In the genomic region with DNA sequence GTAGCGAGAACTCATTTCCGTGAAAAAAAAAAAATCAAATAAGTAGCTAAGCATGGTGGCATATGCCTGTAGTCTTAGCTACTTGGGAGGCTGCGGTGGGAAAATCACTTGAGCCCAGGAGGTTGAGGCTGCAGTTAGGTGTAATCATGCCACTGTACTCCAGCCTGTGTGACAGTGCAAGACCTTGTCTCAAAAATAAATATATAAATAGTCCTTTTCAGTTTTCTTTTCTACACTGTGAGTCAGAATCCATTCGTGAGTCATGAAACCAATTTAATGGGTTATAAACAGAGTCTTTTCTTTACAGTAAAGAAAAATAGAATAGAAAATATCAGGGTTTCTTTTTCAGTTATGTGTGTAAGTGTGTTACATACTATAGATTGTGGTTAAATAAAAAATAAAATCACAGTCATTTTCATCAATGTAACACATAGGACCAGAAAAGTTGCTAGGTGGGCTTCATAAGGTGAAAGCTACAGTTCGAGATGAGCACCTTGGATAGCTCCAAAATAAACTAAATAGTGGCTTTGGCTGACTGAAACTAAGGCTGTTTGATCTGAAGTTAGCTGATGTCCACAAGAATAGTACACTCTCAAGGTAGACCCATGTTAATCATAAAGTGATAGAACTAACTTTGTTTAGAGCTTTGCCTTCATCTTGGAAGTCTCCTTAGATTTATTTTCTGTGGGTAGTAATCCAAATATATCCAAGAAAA, we compare ENCODE assay signal across 17 cellular contexts.
DNase-seq lines count a peak whose midpoint lies in the region; ATAC-seq, FAIRE-seq and TF ChIP-seq lines count a peak whose summit lies in the region.
"Had no signal": no experiment of that assay in that cellular context is flagged by ENCODE, and none has a peak within 500 bp of the region (broad histone marks: within the 10 kb centered on the region; RNA-seq: fewer than 3 reads in every experiment).

No MANE protein-coding gene starts in this region.

- peaks cover 3% of the 10 kb centered on the region for H3K9me3 Mint-ChIP-seq in activated T-cell treated with anti-CD3 and anti-CD28 coated beads, Interleukin-2, amount 50 U/mL, for 4 hours
- peaks cover 6% of the 10 kb centered on the region for H3K9me3 Mint-ChIP-seq in type B pancreatic cell

- no peaks in the 10 kb centered on the region for H3K4me1 Mint-ChIP-seq in activated T-cell treated with anti-CD3 and anti-CD28 coated beads, Interleukin-2, amount 50 U/mL, for 4 hours (ENCODE audit: low read depth)
- H3K4me1 Mint-ChIP-seq in type B pancreatic cell (ENCODE audit: unreplicated experiment), result no peaks in the 10 kb centered on the region

- intact Hi-C loops in kidney (cut with DNase I), result no loop called here

- no peak for TF ChIP-seq CTCF in RWPE2 (IDR thresholded peaks at IDR 0.05; ENCODE audit: poor library complexity, severe bottlenecking)
- TF ChIP-seq CTCF in osteoblast (IDR thresholded peaks at IDR 0.05; ENCODE audit: extremely low read depth, low read depth, low read length), result no peak
- TF ChIP-seq CTCF in GM10266 (IDR thresholded peaks at IDR 0.05; ENCODE audit: control insufficient read depth, insufficient read depth, low read depth, missing control alignments), result no peak
- no peak for TF ChIP-seq CTCF in kidney (IDR thresholded peaks at IDR 0.05; ENCODE audit: borderline replicate concordance, extremely low read depth, insufficient read depth)
- no peak for TF ChIP-seq CTCF in type B pancreatic cell (conservative IDR thresholded peaks at IDR 0.05)

- ATAC-seq in activated T-cell treated with anti-CD3 and anti-CD28 coated beads, Interleukin-2, amount 50 U/mL, for 4 hours, result peak; percentile 58 to 59
- peak; percentile 79 for ATAC-seq in RWPE2 (ENCODE audit: low read depth)
- ATAC-seq: Right ventricle myocardium inferior had no signal

- H2AFZ ChIP-seq in osteoblast (ENCODE audit: low read length), result no peak overlapping the region
- H2AFZ ChIP-seq: GM23248, PC-9 had no signal

- no peak overlapping the region for H3K27ac ChIP-seq in RWPE2 (ENCODE audit: poor library complexity, severe bottlenecking)
- no peak overlapping the region for H3K27ac ChIP-seq in osteoblast (ENCODE audit: low read depth, low read length)
- no peak overlapping the region for H3K27ac ChIP-seq in kidney (ENCODE audit: low read depth in 2 of 2, low read length in 2 of 2)
- H3K27ac ChIP-seq: C4-2B, GM23248, PC-9 had no signal

- no peak for DNase-seq in activated T-cell treated with anti-CD3 and anti-CD28 coated beads, Interleukin-2, amount 50 U/mL, for 4 hours
- DNase-seq in activated T-cell treated with anti-CD3 and anti-CD28 coated beads, Interleukin-2, amount 50 U/mL, for 1 hour, result no peak
- peak; percentile 5 for DNase-seq in HCEC 1CT
- DNase-seq in RWPE2 (ENCODE audit: low spot score), result no peak
- peak; percentile 26 for DNase-seq in osteoblast (ENCODE audit: insufficient read length, low spot score, missing footprints)
- DNase-seq in GM10266 (ENCODE audit: extremely low spot score), result no peak
- DNase-seq in kidney, result no peak
- no peak for DNase-seq in type B pancreatic cell (ENCODE audit: extremely low spot score, unreplicated experiment)
- DNase-seq: DMS153, GM23248, KBM-7, NCI-H1436 treated with DMSO at 0.1 percent for 48 hours, NCI-H2081, NCI-H748 treated with DMSO at 0.1 percent for 48 hours, PC-9 had no signal

- H3K9ac ChIP-seq in kidney (ENCODE audit: low read length in 2 of 2), result no peak overlapping the region
- H3K9ac ChIP-seq: GM23248 had no signal

- no peaks in the 10 kb centered on the region for H3K27me3 Mint-ChIP-seq in activated T-cell treated with anti-CD3 and anti-CD28 coated beads, Interleukin-2, amount 50 U/mL, for 4 hours (ENCODE audit: low read depth)
- H3K27me3 Mint-ChIP-seq in type B pancreatic cell, result no peaks in the 10 kb centered on the region

- no peaks in the 10 kb centered on the region for H3K9me3 ChIP-seq in RWPE2 (ENCODE audit: severe bottlenecking)
- H3K9me3 ChIP-seq in osteoblast (ENCODE audit: low read depth, low read length), result peaks cover 2% of the 10 kb centered on the region
- no peaks in the 10 kb centered on the region for H3K9me3 ChIP-seq in kidney (ENCODE audit: control insufficient read depth in 1 of 2, low read length in 2 of 2)

- H3K4me3 ChIP-seq in RWPE2 (ENCODE audit: severe bottlenecking) (no peak overlapping the region), osteoblast (ENCODE audit: insufficient read depth, low read length) (no peak overlapping the region), kidney (ENCODE audit: low read length in 2 of 2) (no peak overlapping the region)
- H3K4me3 ChIP-seq: GM23248, PC-9 had no signal

- H3K36me3 ChIP-seq in RWPE2 (ENCODE audit: low read depth), result no peaks in the 10 kb centered on the region
- no peaks in the 10 kb centered on the region for H3K36me3 ChIP-seq in osteoblast (ENCODE audit: insufficient read depth, low read length)
- H3K36me3 ChIP-seq in kidney (ENCODE audit: control insufficient read depth in 1 of 2, insufficient read depth in 2 of 2, low read length in 2 of 2), result no peaks in the 10 kb centered on the region

- H3K27me3 ChIP-seq in RWPE2 (ENCODE audit: insufficient read depth, poor library complexity, severe bottlenecking) (no peaks in the 10 kb centered on the region), osteoblast (ENCODE audit: insufficient read depth, low read length) (no peaks in the 10 kb centered on the region)

- H3K4me1 ChIP-seq in RWPE2 (ENCODE audit: insufficient read depth, poor library complexity, severe bottlenecking), result peaks cover 10% of the 10 kb centered on the region
- no peaks in the 10 kb centered on the region for H3K4me1 ChIP-seq in osteoblast (ENCODE audit: insufficient read depth, low read length)
- H3K4me1 ChIP-seq in kidney (ENCODE audit: control insufficient read depth in 1 of 2, insufficient read depth in 1 of 2, low read depth in 1 of 2, low read length in 2 of 2), result no peaks in the 10 kb centered on the region

- no peak overlapping the region for H3K4me3 Mint-ChIP-seq in activated T-cell treated with anti-CD3 and anti-CD28 coated beads, Interleukin-2, amount 50 U/mL, for 4 hours
- no peak overlapping the region for H3K4me3 Mint-ChIP-seq in type B pancreatic cell

- no peak overlapping the region for H3K27ac Mint-ChIP-seq in type B pancreatic cell

- H3K4me2 ChIP-seq in osteoblast (ENCODE audit: insufficient read depth, low read length), result no peak overlapping the region
- H3K4me2 ChIP-seq: PC-9 had no signal

- no peaks in the 10 kb centered on the region for H4K20me1 ChIP-seq in osteoblast (ENCODE audit: insufficient read depth, low read length)

- no peak for FAIRE-seq in kidney (lab: Jason Lieb, UNC)

- no peaks in the 10 kb centered on the region for H3K79me2 ChIP-seq in osteoblast (ENCODE audit: insufficient read depth, low read length)

- H3K36me3 Mint-ChIP-seq in activated T-cell treated with anti-CD3 and anti-CD28 coated beads, Interleukin-2, amount 50 U/mL, for 4 hours (ENCODE audit: insufficient read depth), result no peaks in the 10 kb centered on the region
- H3K36me3 Mint-ChIP-seq in type B pancreatic cell, result no peaks in the 10 kb centered on the region

Comparison
In these comparisons a context has a peak if more than half of its experiments do, and no peak if none do; other contexts are left out.
1. DNase-seq: peak in HCEC 1CT (single experiment) and osteoblast (single experiment); none in activated T-cell treated with anti-CD3 and anti-CD28 coated beads, Interleukin-2, amount 50 U/mL, for 4 hours (single experiment), activated T-cell treated with anti-CD3 and anti-CD28 coated beads, Interleukin-2, amount 50 U/mL, for 1 hour (single experiment), RWPE2 (single experiment), GM10266 (single experiment), kidney (single experiment) and type B pancreatic cell (single experiment).